ENCODE assay signal across 25 cellular contexts in the genomic region with DNA sequence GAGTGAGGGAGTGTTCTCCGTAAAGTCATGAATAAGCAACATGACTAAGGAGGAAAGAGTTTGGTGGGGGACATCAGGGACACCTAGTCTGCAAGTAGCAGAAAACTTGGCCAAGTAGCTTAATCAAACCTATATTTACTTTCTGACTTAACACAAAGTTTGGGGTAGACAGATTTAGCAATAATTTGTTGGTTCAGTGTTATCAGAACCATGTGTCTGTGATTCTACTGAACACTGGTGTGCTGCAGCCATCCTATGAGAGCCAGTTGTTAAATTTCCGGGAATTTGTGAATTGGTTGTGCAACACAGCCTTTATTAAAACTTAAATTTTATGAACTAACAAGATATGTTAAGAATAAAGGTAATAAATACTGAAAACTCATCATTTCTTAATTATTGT.
"Had no signal": no experiment of that assay in that cellular context is flagged by ENCODE, and none has a peak within 500 bp of the region (broad histone marks: within the 10 kb centered on the region; RNA-seq: fewer than 3 reads in every experiment).

No MANE protein-coding gene starts in this region.

- H3K9me3 Mint-ChIP-seq: dendritic cell treated with granulocyte-macrophage colony-stimulating factor and Interleukin-4, amounts not matched to agents 40 ng/mL and 50 ng/mL, for 4 days; endodermal cell; mesothelial cell of epicardium had no signal

- H3K36me3 ChIP-seq: colonic mucosa, esophagus squamous epithelium, gastrocnemius medialis, heart right ventricle, left lung, lower lobe of right lung had no signal

- H3K4me1 Mint-ChIP-seq: endodermal cell, naive B cell had no signal

- H3K4me1 ChIP-seq: colonic mucosa, esophagus squamous epithelium, gastrocnemius medialis, heart right ventricle, left lung, lower lobe of right lung had no signal

- DNase-seq: colonic mucosa; cortex of kidney; effector CD8-positive, alpha-beta T cell; effector memory CD8-positive, alpha-beta T cell; endodermal cell; erythroblast; esophagus squamous epithelium; foreskin fibroblast; foreskin melanocyte; gastrocnemius medialis; glutamatergic neuron; head of caudate nucleus; heart right ventricle; hippocampal formation; left cardiac atrium; left lung; left ventricle myocardium superior; lower lobe of right lung; mesenchymal stem cell; mucosa of descending colon; naive B cell had no signal

- H3K27ac Mint-ChIP-seq: dendritic cell treated with granulocyte-macrophage colony-stimulating factor and Interleukin-4, amounts not matched to agents 40 ng/mL and 50 ng/mL, for 4 days; effector memory CD8-positive, alpha-beta T cell; endodermal cell; mesothelial cell of epicardium; naive B cell had no signal

- H3K4me3 Mint-ChIP-seq: dendritic cell treated with granulocyte-macrophage colony-stimulating factor and Interleukin-4, amounts not matched to agents 40 ng/mL and 50 ng/mL, for 4 days; effector memory CD8-positive, alpha-beta T cell; endodermal cell; mesothelial cell of epicardium; naive B cell had no signal

- H3K36me3 Mint-ChIP-seq: mesothelial cell of epicardium, naive B cell had no signal

- ATAC-seq: effector memory CD8-positive, alpha-beta T cell; esophagus mucosa; gastrocnemius medialis; heart right ventricle; left cardiac atrium; left lung; left ventricle myocardium superior; lower lobe of right lung; mucosa of descending colon had no signal

- H3K27me3 Mint-ChIP-seq: effector memory CD8-positive, alpha-beta T cell; naive B cell had no signal

- H3K4me3 ChIP-seq: colonic mucosa, esophagus squamous epithelium, gastrocnemius medialis, heart right ventricle, left lung, lower lobe of right lung, mucosa of descending colon had no signal

- H3K9me3 ChIP-seq: colonic mucosa, esophagus squamous epithelium, gastrocnemius medialis, heart right ventricle, left lung, lower lobe of right lung, mucosa of descending colon had no signal

- H3K27ac ChIP-seq: colonic mucosa, epithelial cell of prostate, esophagus squamous epithelium, gastrocnemius medialis, heart right ventricle, left lung, lower lobe of right lung had no signal
